ENCODE assay signal across 24 cellular contexts in the genomic region with DNA sequence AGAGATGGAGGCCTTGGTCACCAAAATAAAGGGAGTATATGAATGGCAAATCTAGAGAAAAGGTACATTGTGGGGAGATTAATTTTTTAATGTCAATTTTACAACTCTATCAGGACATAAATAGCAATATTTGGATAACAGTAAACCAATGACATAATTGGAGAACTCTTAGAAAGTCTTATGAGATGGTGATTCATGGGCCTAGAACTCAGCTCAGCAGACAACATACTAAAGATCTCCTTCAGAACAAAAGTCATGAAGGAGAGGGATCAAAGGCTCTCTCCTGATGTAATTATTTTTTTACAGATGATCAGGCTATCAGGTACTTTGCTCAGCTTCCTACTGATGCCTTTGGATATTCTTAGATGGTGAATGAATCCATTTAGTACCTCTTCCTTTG.
DNase-seq lines count a peak whose midpoint lies in the region; ATAC-seq and TF ChIP-seq lines count a peak whose summit lies in the region.
"Had no signal": no experiment of that assay in that cellular context is flagged by ENCODE, and none has a peak within 500 bp of the region (broad histone marks: within the 10 kb centered on the region; RNA-seq: fewer than 3 reads in every experiment).

No MANE protein-coding gene starts in this region.

- H3K27ac ChIP-seq in GM23248 = no peak overlapping the region
- no peak overlapping the region for H3K27ac ChIP-seq in CD4-positive, alpha-beta memory T cell (ENCODE audit: low read depth, low read length)
- H3K27ac ChIP-seq in CD4-positive, alpha-beta T cell (ENCODE audit: low read depth, low read length) = no peak overlapping the region
- H3K27ac ChIP-seq: BLaER1, PC-9, SK-N-MC had no signal

- no peak overlapping the region for H3K27ac Mint-ChIP-seq in CD4-positive, alpha-beta memory T cell
- no peak overlapping the region for H3K27ac Mint-ChIP-seq in CD4-positive, alpha-beta T cell
- H3K27ac Mint-ChIP-seq: CD8-positive, alpha-beta T cell had no signal

- peaks cover 11 to 18% of the 10 kb centered on the region in 2 donors for H3K27me3 Mint-ChIP-seq in CD4-positive, alpha-beta memory T cell
- H3K27me3 Mint-ChIP-seq in CD4-positive, alpha-beta T cell = peaks cover 10% of the 10 kb centered on the region

- H3K9ac ChIP-seq in GM23248 = no peak overlapping the region
- H3K9ac ChIP-seq: BLaER1 had no signal

- H3K4me1 ChIP-seq in GM23248 (ENCODE audit: insufficient read depth) = no peaks in the 10 kb centered on the region
- H3K4me1 ChIP-seq in CD4-positive, alpha-beta memory T cell (ENCODE audit: insufficient read depth, low read length) = no peaks in the 10 kb centered on the region
- H3K4me1 ChIP-seq: BLaER1 had no signal

- H3K36me3 ChIP-seq in GM23248 (ENCODE audit: low read depth) = no peaks in the 10 kb centered on the region
- H3K36me3 ChIP-seq in CD4-positive, alpha-beta memory T cell (ENCODE audit: insufficient read depth, low read length) = no peaks in the 10 kb centered on the region
- H3K36me3 ChIP-seq: BLaER1 had no signal

- CTCF ChIA-PET in CD4-positive, alpha-beta memory T cell (lab: Charles Lee; ENCODE audit: partially characterized antibody) = no interaction called here
- CTCF ChIA-PET in CD4-positive, alpha-beta T cell (lab: Charles Lee) = no interaction called here

- H3K9me3 Mint-ChIP-seq in CD4-positive, alpha-beta memory T cell = no peaks in the 10 kb centered on the region
- no peaks in the 10 kb centered on the region for H3K9me3 Mint-ChIP-seq in CD4-positive, alpha-beta T cell
- H3K9me3 Mint-ChIP-seq: CD8-positive, alpha-beta T cell had no signal

- H3K9me3 ChIP-seq in GM23248 (ENCODE audit: low read depth) = no peaks in the 10 kb centered on the region
- H3K9me3 ChIP-seq in CD4-positive, alpha-beta memory T cell (ENCODE audit: control insufficient read depth in 1 of 2, low read length in 2 of 2) = no peaks in the 10 kb centered on the region
- H3K9me3 ChIP-seq in CD4-positive, alpha-beta T cell (ENCODE audit: control insufficient read depth, low read length) = no peaks in the 10 kb centered on the region
- H3K9me3 ChIP-seq: BLaER1 had no signal

- DNase-seq in GM23248 = peak; percentile 17
- peak; percentile 43 for DNase-seq in choroid plexus epithelial cell (ENCODE audit: low read depth)
- peak; percentile 65 for DNase-seq in iris pigment epithelial cell (ENCODE audit: low read depth)
- DNase-seq in retinal pigment epithelial cell (ENCODE audit: low read depth) = peak; percentile 46
- DNase-seq in T1000 (lab: John Stamatoyannopoulos, UW) = no peak
- no peak for DNase-seq in CD4-positive, alpha-beta memory T cell
- no peak for DNase-seq in SK-N-DZ (ENCODE audit: low spot score)
- no peak for DNase-seq in CD4-positive, alpha-beta T cell
- DNase-seq: Calu3; CD8-positive, alpha-beta T cell; DMS153; GF-D8; Kasumi-1; NCI-H1048; NCI-H1436 treated with DMSO at 0.1 percent for 48 hours; NCI-H2029; NCI-H226; NCI-H510A treated with DMSO at 0.1 percent for 48 hours; NCI-H748 treated with DMSO at 0.1 percent for 48 hours; PC-9; RPMI8226; SHP77 had no signal

- no peak overlapping the region for H3K4me3 Mint-ChIP-seq in CD4-positive, alpha-beta memory T cell
- H3K4me3 Mint-ChIP-seq in CD4-positive, alpha-beta T cell = no peak overlapping the region
- H3K4me3 Mint-ChIP-seq: CD8-positive, alpha-beta T cell had no signal

- no peaks in the 10 kb centered on the region for H3F3A ChIP-seq in GM23248 (ENCODE audit: insufficient read depth)

- no peaks in the 10 kb centered on the region for H3K9me2 ChIP-seq in GM23248 (ENCODE audit: insufficient read depth)

- H2AFZ ChIP-seq in GM23248 = no peak overlapping the region
- H2AFZ ChIP-seq: PC-9 had no signal

- H3K4me1 Mint-ChIP-seq in CD4-positive, alpha-beta memory T cell = no peaks in the 10 kb centered on the region
- H3K4me1 Mint-ChIP-seq in CD4-positive, alpha-beta T cell (ENCODE audit: low read depth) = no peaks in the 10 kb centered on the region

- POLR2A ChIA-PET in CD4-positive, alpha-beta memory T cell (lab: Charles Lee; ENCODE audit: partially characterized antibody) = no interaction called here
- POLR2A ChIA-PET in CD4-positive, alpha-beta T cell (lab: Charles Lee) = no interaction called here

- in situ Hi-C loops in GM23248 (cut with MboI) = loop anchor here (25.0 kb wide), 2 partner anchors 184 to 434 kb away; no protein-coding TSS in a partner anchor

- no peaks in the 10 kb centered on the region for H3K79me2 ChIP-seq in GM23248 (ENCODE audit: insufficient read depth)

- intact Hi-C loops in CD4-positive, alpha-beta memory T cell (cut with micrococcal nuclease) = no loop called here
- intact Hi-C loops in CD4-positive, alpha-beta T cell (cut with DNase I, micrococcal nuclease) = no loop called here

- no peak overlapping the region for H3K4me2 ChIP-seq in GM23248 (ENCODE audit: unreplicated experiment)
- H3K4me2 ChIP-seq: BLaER1, PC-9 had no signal

- H3K36me3 Mint-ChIP-seq in CD4-positive, alpha-beta memory T cell = peaks cover 0 to 2% of the 10 kb centered on the region in 2 donors
- no peaks in the 10 kb centered on the region for H3K36me3 Mint-ChIP-seq in CD4-positive, alpha-beta T cell (ENCODE audit: low read depth)
- H3K36me3 Mint-ChIP-seq: CD8-positive, alpha-beta T cell had no signal

- no peaks in the 10 kb centered on the region for H4K20me1 ChIP-seq in GM23248 (ENCODE audit: insufficient read depth)
- H4K20me1 ChIP-seq: BLaER1 had no signal

- ATAC-seq in CD4-positive, alpha-beta T cell (ENCODE audit: poor library complexity) = no peak
- ATAC-seq: CD8-positive, alpha-beta T cell had no signal

- H3K4me3 ChIP-seq in GM23248 (no peak overlapping the region), choroid plexus epithelial cell (ENCODE audit: low read depth, low read length) (no peak overlapping the region), retinal pigment epithelial cell (ENCODE audit: low read length) (no peak overlapping the region)
- no peak overlapping the region for H3K4me3 ChIP-seq in CD4-positive, alpha-beta memory T cell (ENCODE audit: low read length in 2 of 2)
- H3K4me3 ChIP-seq: BLaER1, PC-9, SK-N-MC had no signal

- no peaks in the 10 kb centered on the region for H3K27me3 ChIP-seq in GM23248 (replicated peaks; ENCODE audit: insufficient read depth)
- peaks cover 5% of the 10 kb centered on the region for H3K27me3 ChIP-seq in CD4-positive, alpha-beta memory T cell (ENCODE audit: insufficient read depth, low read length)
- peaks cover 6% of the 10 kb centered on the region for H3K27me3 ChIP-seq in CD4-positive, alpha-beta T cell (ENCODE audit: control insufficient read depth, insufficient read depth, low read length)
- H3K27me3 ChIP-seq: BLaER1 had no signal

- no peak for TF ChIP-seq CTCF in choroid plexus epithelial cell (conservative IDR thresholded peaks at IDR 0.05; ENCODE audit: low read depth, low read length)
- TF ChIP-seq CTCF in retinal pigment epithelial cell (conservative IDR thresholded peaks at IDR 0.05; ENCODE audit: low read depth, low read length) = no peak
- TF ChIP-seq CTCF in CD4-positive, alpha-beta T cell (IDR thresholded peaks at IDR 0.05) = no peak

Comparison
In these comparisons a context has a peak if more than half of its experiments do, and no peak if none do; other contexts are left out.
1. DNase-seq: peak in GM23248 (single experiment), choroid plexus epithelial cell (single experiment), iris pigment epithelial cell (single experiment) and retinal pigment epithelial cell (single experiment); none in T1000 (single experiment), CD4-positive, alpha-beta memory T cell (0 of 5), SK-N-DZ (single experiment) and CD4-positive, alpha-beta T cell (0 of 10).